15 cellular contexts compared by ENCODE assay signal in genomic region chr19:7028790-7029189, GRCh38. TPM values are rescaled to one million over a fixed set of nuclear protein-coding genes. Genes with fewer than 3 reads are reported as not detected.
"Had no signal": no experiment of that assay in that cellular context is flagged by ENCODE, and none has a peak within 500 bp of the region (broad histone marks: within the 10 kb centered on the region; RNA-seq: fewer than 3 reads in every experiment).

No MANE protein-coding gene starts in this region.

RNA-seq across cellular contexts. Expression of gene MBD3L5, which starts 1.6 kb away (rescaled TPM):
- total RNA-seq: activated B cell treated with CpG ODN at 0.5 μM for 24 hours; activated CD4-positive, alpha-beta memory T cell treated with anti-CD3 and anti-CD28 coated beads for 36 hours; activated CD4-positive, alpha-beta memory T cell treated with anti-CD3 and anti-CD28 coated beads, Interleukin-2, amount 10 ng/mL, durations not matched to agents 7 days and 5 days; activated CD4-positive, alpha-beta T cell treated with anti-CD3 and anti-CD28 coated beads for 36 hours; activated CD4-positive, alpha-beta T cell treated with anti-CD3 and anti-CD28 coated beads, Interleukin-2, amount 10 ng/mL, durations not matched to agents 24 days and 14 days; activated CD4-positive, alpha-beta T cell treated with anti-CD3 and anti-CD28 coated beads, Interleukin-2, amount 10 ng/mL, durations not matched to agents 7 days and 5 days; activated CD8-positive, alpha-beta memory T cell treated with anti-CD3 and anti-CD28 coated beads for 36 hours; activated CD8-positive, alpha-beta memory T cell treated with anti-CD3 and anti-CD28 coated beads, Interleukin-2, amount 10 ng/mL, durations not matched to agents 7 days and 5 days; activated CD8-positive, alpha-beta T cell treated with anti-CD3 and anti-CD28 coated beads for 36 hours; activated CD8-positive, alpha-beta T cell treated with anti-CD3 and anti-CD28 coated beads, Interleukin-2, amount 10 ng/mL, durations not matched to agents 7 days and 5 days; T-cell; T-helper 1 cell treated with Interleukin-12 subunit alpha and Interleukin-12 subunit beta and Interleukin-4 antibody, amounts not matched to agents 30 ng/mL and 1 ng/mL, for 36 hours; T-helper 17 cell; T-helper 2 cell treated with Interferon-gamma antibody and Interleukin-4, amounts not matched to agents 100 ng/mL and 5 ng/mL, for 36 hours; WTC11 had no signal

RNA-seq across cellular contexts. Expression of gene MBD3L2B, which starts 7.6 kb away (rescaled TPM):
- total RNA-seq: activated B cell treated with CpG ODN at 0.5 μM for 24 hours; activated CD4-positive, alpha-beta memory T cell treated with anti-CD3 and anti-CD28 coated beads for 36 hours; activated CD4-positive, alpha-beta memory T cell treated with anti-CD3 and anti-CD28 coated beads, Interleukin-2, amount 10 ng/mL, durations not matched to agents 7 days and 5 days; activated CD4-positive, alpha-beta T cell treated with anti-CD3 and anti-CD28 coated beads for 36 hours; activated CD4-positive, alpha-beta T cell treated with anti-CD3 and anti-CD28 coated beads, Interleukin-2, amount 10 ng/mL, durations not matched to agents 24 days and 14 days; activated CD4-positive, alpha-beta T cell treated with anti-CD3 and anti-CD28 coated beads, Interleukin-2, amount 10 ng/mL, durations not matched to agents 7 days and 5 days; activated CD8-positive, alpha-beta memory T cell treated with anti-CD3 and anti-CD28 coated beads for 36 hours; activated CD8-positive, alpha-beta memory T cell treated with anti-CD3 and anti-CD28 coated beads, Interleukin-2, amount 10 ng/mL, durations not matched to agents 7 days and 5 days; activated CD8-positive, alpha-beta T cell treated with anti-CD3 and anti-CD28 coated beads for 36 hours; activated CD8-positive, alpha-beta T cell treated with anti-CD3 and anti-CD28 coated beads, Interleukin-2, amount 10 ng/mL, durations not matched to agents 7 days and 5 days; T-cell; T-helper 1 cell treated with Interleukin-12 subunit alpha and Interleukin-12 subunit beta and Interleukin-4 antibody, amounts not matched to agents 30 ng/mL and 1 ng/mL, for 36 hours; T-helper 17 cell; T-helper 2 cell treated with Interferon-gamma antibody and Interleukin-4, amounts not matched to agents 100 ng/mL and 5 ng/mL, for 36 hours; WTC11 had no signal

RNA-seq across cellular contexts. Expression of gene MBD3L4, which starts 11.2 kb away (rescaled TPM):
- total RNA-seq: activated B cell treated with CpG ODN at 0.5 μM for 24 hours; activated CD4-positive, alpha-beta memory T cell treated with anti-CD3 and anti-CD28 coated beads for 36 hours; activated CD4-positive, alpha-beta memory T cell treated with anti-CD3 and anti-CD28 coated beads, Interleukin-2, amount 10 ng/mL, durations not matched to agents 7 days and 5 days; activated CD4-positive, alpha-beta T cell treated with anti-CD3 and anti-CD28 coated beads for 36 hours; activated CD4-positive, alpha-beta T cell treated with anti-CD3 and anti-CD28 coated beads, Interleukin-2, amount 10 ng/mL, durations not matched to agents 24 days and 14 days; activated CD4-positive, alpha-beta T cell treated with anti-CD3 and anti-CD28 coated beads, Interleukin-2, amount 10 ng/mL, durations not matched to agents 7 days and 5 days; activated CD8-positive, alpha-beta memory T cell treated with anti-CD3 and anti-CD28 coated beads for 36 hours; activated CD8-positive, alpha-beta memory T cell treated with anti-CD3 and anti-CD28 coated beads, Interleukin-2, amount 10 ng/mL, durations not matched to agents 7 days and 5 days; activated CD8-positive, alpha-beta T cell treated with anti-CD3 and anti-CD28 coated beads for 36 hours; activated CD8-positive, alpha-beta T cell treated with anti-CD3 and anti-CD28 coated beads, Interleukin-2, amount 10 ng/mL, durations not matched to agents 7 days and 5 days; T-cell; T-helper 1 cell treated with Interleukin-12 subunit alpha and Interleukin-12 subunit beta and Interleukin-4 antibody, amounts not matched to agents 30 ng/mL and 1 ng/mL, for 36 hours; T-helper 17 cell; T-helper 2 cell treated with Interferon-gamma antibody and Interleukin-4, amounts not matched to agents 100 ng/mL and 5 ng/mL, for 36 hours; WTC11 had no signal

RNA-seq across cellular contexts. Expression of gene MBD3L2, which starts 20.3 kb away (rescaled TPM):
- total RNA-seq: activated B cell treated with CpG ODN at 0.5 μM for 24 hours; activated CD4-positive, alpha-beta memory T cell treated with anti-CD3 and anti-CD28 coated beads for 36 hours; activated CD4-positive, alpha-beta memory T cell treated with anti-CD3 and anti-CD28 coated beads, Interleukin-2, amount 10 ng/mL, durations not matched to agents 7 days and 5 days; activated CD4-positive, alpha-beta T cell treated with anti-CD3 and anti-CD28 coated beads for 36 hours; activated CD4-positive, alpha-beta T cell treated with anti-CD3 and anti-CD28 coated beads, Interleukin-2, amount 10 ng/mL, durations not matched to agents 24 days and 14 days; activated CD4-positive, alpha-beta T cell treated with anti-CD3 and anti-CD28 coated beads, Interleukin-2, amount 10 ng/mL, durations not matched to agents 7 days and 5 days; activated CD8-positive, alpha-beta memory T cell treated with anti-CD3 and anti-CD28 coated beads for 36 hours; activated CD8-positive, alpha-beta memory T cell treated with anti-CD3 and anti-CD28 coated beads, Interleukin-2, amount 10 ng/mL, durations not matched to agents 7 days and 5 days; activated CD8-positive, alpha-beta T cell treated with anti-CD3 and anti-CD28 coated beads for 36 hours; activated CD8-positive, alpha-beta T cell treated with anti-CD3 and anti-CD28 coated beads, Interleukin-2, amount 10 ng/mL, durations not matched to agents 7 days and 5 days; T-cell; T-helper 1 cell treated with Interleukin-12 subunit alpha and Interleukin-12 subunit beta and Interleukin-4 antibody, amounts not matched to agents 30 ng/mL and 1 ng/mL, for 36 hours; T-helper 17 cell; T-helper 2 cell treated with Interferon-gamma antibody and Interleukin-4, amounts not matched to agents 100 ng/mL and 5 ng/mL, for 36 hours; WTC11 had no signal

RNA-seq across cellular contexts. Expression of gene MBD3L3, which starts 29.7 kb away (rescaled TPM):
- total RNA-seq: activated B cell treated with CpG ODN at 0.5 μM for 24 hours; activated CD4-positive, alpha-beta memory T cell treated with anti-CD3 and anti-CD28 coated beads for 36 hours; activated CD4-positive, alpha-beta memory T cell treated with anti-CD3 and anti-CD28 coated beads, Interleukin-2, amount 10 ng/mL, durations not matched to agents 7 days and 5 days; activated CD4-positive, alpha-beta T cell treated with anti-CD3 and anti-CD28 coated beads for 36 hours; activated CD4-positive, alpha-beta T cell treated with anti-CD3 and anti-CD28 coated beads, Interleukin-2, amount 10 ng/mL, durations not matched to agents 24 days and 14 days; activated CD4-positive, alpha-beta T cell treated with anti-CD3 and anti-CD28 coated beads, Interleukin-2, amount 10 ng/mL, durations not matched to agents 7 days and 5 days; activated CD8-positive, alpha-beta memory T cell treated with anti-CD3 and anti-CD28 coated beads for 36 hours; activated CD8-positive, alpha-beta memory T cell treated with anti-CD3 and anti-CD28 coated beads, Interleukin-2, amount 10 ng/mL, durations not matched to agents 7 days and 5 days; activated CD8-positive, alpha-beta T cell treated with anti-CD3 and anti-CD28 coated beads for 36 hours; activated CD8-positive, alpha-beta T cell treated with anti-CD3 and anti-CD28 coated beads, Interleukin-2, amount 10 ng/mL, durations not matched to agents 7 days and 5 days; T-cell; T-helper 1 cell treated with Interleukin-12 subunit alpha and Interleukin-12 subunit beta and Interleukin-4 antibody, amounts not matched to agents 30 ng/mL and 1 ng/mL, for 36 hours; T-helper 17 cell; T-helper 2 cell treated with Interferon-gamma antibody and Interleukin-4, amounts not matched to agents 100 ng/mL and 5 ng/mL, for 36 hours; WTC11 had no signal
